Comparison of ENCODE assay signal across 17 cellular contexts in the genomic region with DNA sequence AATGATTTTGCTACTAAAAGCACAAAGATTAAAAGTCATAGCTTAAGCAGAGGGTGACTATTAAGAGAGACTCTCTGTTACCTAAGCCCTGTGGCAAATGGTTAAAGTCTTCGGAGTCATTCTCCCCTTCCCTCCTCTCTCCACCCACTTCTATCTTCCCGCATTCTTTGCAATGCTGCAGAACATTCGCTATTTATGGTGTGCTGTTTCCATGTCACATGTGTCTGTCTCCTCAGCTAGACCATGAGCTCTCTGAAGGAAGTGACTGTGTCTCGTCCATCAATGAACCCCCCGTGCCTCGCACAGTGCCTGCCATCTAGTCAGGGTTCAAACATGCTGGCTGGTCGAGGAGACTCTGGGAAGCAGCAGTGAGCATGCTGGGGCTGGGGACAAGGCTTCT.
DNase-seq lines count a peak whose midpoint lies in the region; ATAC-seq and TF ChIP-seq lines count a peak whose summit lies in the region.
"Had no signal": no experiment of that assay in that cellular context is flagged by ENCODE, and none has a peak within 500 bp of the region (broad histone marks: within the 10 kb centered on the region; RNA-seq: fewer than 3 reads in every experiment).

No MANE protein-coding gene starts in this region.

- intact Hi-C loops in natural killer cell (cut with micrococcal nuclease) = no loop called here

- no peak overlapping the region for H2BK5ac ChIP-seq in neuronal stem cell (ENCODE audit: low read length)

- no peaks in the 10 kb centered on the region for H3K36me3 ChIP-seq in neuronal stem cell (replicated peaks in 1 of 2; ENCODE audit: control insufficient read depth in 2 of 2, insufficient read depth in 2 of 2, low read length in 2 of 2)

- H3K9me3 ChIP-seq in neuronal stem cell (replicated peaks in 1 of 2; ENCODE audit: control insufficient read depth in 2 of 2, insufficient read depth in 1 of 2, low read depth in 1 of 2, low read length in 2 of 2) = no peaks in the 10 kb centered on the region

- H3K4me1 ChIP-seq in neuronal stem cell (ENCODE audit: control insufficient read depth in 2 of 2, insufficient read depth in 1 of 2, low read depth in 1 of 2, low read length in 2 of 2) = peaks cover 22 to 26% of the 10 kb centered on the region in 2 donors

- H3K4ac ChIP-seq in neuronal stem cell (ENCODE audit: low read length) = no peak overlapping the region

- peaks cover 45 to 47% of the 10 kb centered on the region in 2 donors for H3K4me1 Mint-ChIP-seq in natural killer cell
- peaks cover 5 to 30% of the 10 kb centered on the region in 2 donors for H3K4me1 Mint-ChIP-seq in natural killer cell treated with Interleukin-12 subunit alpha and Interleukin-12 subunit beta and Interleukin-15 and Interleukin-18, amount 100 ng/mL, for 72 hours (ENCODE audit: low read depth in 2 of 2)

- no peak for TF ChIP-seq CTCF in natural killer cell (IDR thresholded peaks at IDR 0.05)

- no peak overlapping the region for H3K9ac ChIP-seq in neuronal stem cell (ENCODE audit: low read depth, low read length, poor library complexity)
- H3K9ac ChIP-seq: GM23248 had no signal

- H3K14ac ChIP-seq in neuronal stem cell (ENCODE audit: low read length) = no peak overlapping the region

- H2BK12ac ChIP-seq in neuronal stem cell (ENCODE audit: low read length) = no peak overlapping the region

- H3K27me3 Mint-ChIP-seq in natural killer cell (ENCODE audit: low read depth in 2 of 2) = no peaks in the 10 kb centered on the region
- H3K27me3 Mint-ChIP-seq in natural killer cell treated with Interleukin-12 subunit alpha and Interleukin-12 subunit beta and Interleukin-15 and Interleukin-18, amount 100 ng/mL, for 72 hours = no peaks in the 10 kb centered on the region

- ATAC-seq in natural killer cell (no peak), GM21515 (IDR thresholded peaks at IDR 0.05; ENCODE audit: unreplicated experiment) (no peak), GM18907 (IDR thresholded peaks at IDR 0.05; ENCODE audit: unreplicated experiment) (no peak)
- no peak for ATAC-seq in natural killer cell treated with Interleukin-12 subunit alpha and Interleukin-12 subunit beta and Interleukin-15 and Interleukin-18, amount 100 ng/mL, for 72 hours

- H3K36me3 Mint-ChIP-seq in natural killer cell = peaks cover 7% of the 10 kb centered on the region
- peaks cover 13% of the 10 kb centered on the region for H3K36me3 Mint-ChIP-seq in natural killer cell treated with Interleukin-12 subunit alpha and Interleukin-12 subunit beta and Interleukin-15 and Interleukin-18, amount 100 ng/mL, for 72 hours

- H3K9me3 Mint-ChIP-seq in natural killer cell = no peaks in the 10 kb centered on the region
- no peaks in the 10 kb centered on the region for H3K9me3 Mint-ChIP-seq in natural killer cell treated with Interleukin-12 subunit alpha and Interleukin-12 subunit beta and Interleukin-15 and Interleukin-18, amount 100 ng/mL, for 72 hours

- peak overlapping the region; percentile 6 for H3K18ac ChIP-seq in neuronal stem cell (ENCODE audit: low read length)

- no peak for DNase-seq in natural killer cell
- DNase-seq in natural killer cell treated with Interleukin-12 subunit alpha and Interleukin-12 subunit beta and Interleukin-15 and Interleukin-18, amount 100 ng/mL, for 72 hours (ENCODE audit: low spot score) = no peak
- DNase-seq in caudate nucleus (lab: John Stamatoyannopoulos, UW) = peak in 9 of 61 donors; percentile 20 to 68 (median 29)
- no peak for DNase-seq in neuronal stem cell (ENCODE audit: low spot score)
- DNase-seq in activated CD4-positive, CD25-positive, alpha-beta regulatory T cell (lab: John Stamatoyannopoulos, UW) = no peak
- DNase-seq: ACHN; AML-193; GM23248; KG1; NCI-H1417 treated with DMSO at 0.1 percent for 48 hours; NCI-H1930; NCI-H2171 treated with DMSO at 0.1 percent for 48 hours; NCI-H446 treated with DMSO at 0.1 percent for 48 hours; NK-92 treated with Interleukin-12 subunit alpha and Interleukin-12 subunit beta, amount 100 ng/mL, for 24 hours; SIG-M5 had no signal

- no peak overlapping the region for H3K4me2 ChIP-seq in neuronal stem cell (ENCODE audit: insufficient read depth, low read length, poor library complexity, severe bottlenecking)

- H2AFZ ChIP-seq in neuronal stem cell (ENCODE audit: low read length) = no peak overlapping the region
- H2AFZ ChIP-seq: GM23248 had no signal

- H3K27ac ChIP-seq in caudate nucleus (ENCODE audit: low read depth, low read length) (peak overlapping the region; percentile 48), neuronal stem cell (replicated peaks; ENCODE audit: low read length) (no peak overlapping the region)
- H3K27ac ChIP-seq: GM23248 had no signal

- H3K27me3 ChIP-seq in neuronal stem cell (ENCODE audit: control insufficient read depth in 3 of 3, insufficient read depth in 3 of 3, low read depth in 1 of 3, low read length in 3 of 3) = no peaks in the 10 kb centered on the region

- H3K4me3 Mint-ChIP-seq in natural killer cell = no peak overlapping the region
- no peak overlapping the region for H3K4me3 Mint-ChIP-seq in natural killer cell treated with Interleukin-12 subunit alpha and Interleukin-12 subunit beta and Interleukin-15 and Interleukin-18, amount 100 ng/mL, for 72 hours

- WGBS in neuronal stem cell (ENCODE audit: extremely low coverage in 2 of 2, insufficient read length in 2 of 2, insufficient replicate concordance in 1 of 2), 2 donors = no CpG with 5 or more reads among the region's 7 CpGs

- no peak overlapping the region for H3K4me3 ChIP-seq in neuronal stem cell (ENCODE audit: low read length in 2 of 2)
- H3K4me3 ChIP-seq: GM23248 had no signal

- H3K23ac ChIP-seq in neuronal stem cell (ENCODE audit: low read depth, low read length, poor library complexity) = no peak overlapping the region

- peak overlapping the region; percentile 83 to 92 for H3K27ac Mint-ChIP-seq in natural killer cell
- H3K27ac Mint-ChIP-seq in natural killer cell treated with Interleukin-12 subunit alpha and Interleukin-12 subunit beta and Interleukin-15 and Interleukin-18, amount 100 ng/mL, for 72 hours = peak overlapping the region in 1 of 2 donors; percentile 47

- no peaks in the 10 kb centered on the region for H3K79me1 ChIP-seq in neuronal stem cell (ENCODE audit: low read depth, low read length)

- no peak overlapping the region for H4K8ac ChIP-seq in neuronal stem cell (ENCODE audit: low read depth, low read length)

- H2BK120ac ChIP-seq in neuronal stem cell (ENCODE audit: low read depth, low read length) = no peak overlapping the region

- H2AK5ac ChIP-seq in neuronal stem cell (ENCODE audit: low read depth, low read length) = no peak overlapping the region

- no peak overlapping the region for H2BK15ac ChIP-seq in neuronal stem cell (ENCODE audit: low read length)

- no peak overlapping the region for H4K91ac ChIP-seq in neuronal stem cell (ENCODE audit: low read depth, low read length, poor library complexity)
